Comparison of ENCODE assay signal across 16 cellular contexts in the genomic region with DNA sequence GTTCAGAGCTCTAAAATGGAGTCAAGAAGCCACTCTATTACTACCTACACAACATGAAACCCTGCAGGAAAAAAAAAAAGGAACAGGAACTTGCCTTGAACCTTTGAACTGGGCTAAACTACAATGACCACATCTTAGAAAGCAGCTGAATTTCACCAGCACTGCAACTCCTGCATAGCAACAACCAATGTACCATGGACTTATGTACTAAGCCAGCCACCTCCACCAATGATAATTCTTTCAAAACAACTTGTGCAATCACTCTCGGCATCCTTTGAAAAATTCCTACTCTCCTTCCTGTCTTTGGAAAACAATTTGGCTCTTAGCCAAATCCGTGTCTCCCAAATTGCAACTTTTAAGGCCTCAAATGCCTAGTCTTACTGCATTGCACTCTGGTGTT. TPM values are rescaled to one million over a fixed set of nuclear protein-coding genes. Genes with fewer than 3 reads are reported as not detected.
DNase-seq lines count a peak whose midpoint lies in the region; ATAC-seq and TF ChIP-seq lines count a peak whose summit lies in the region.
"Had no signal": no experiment of that assay in that cellular context is flagged by ENCODE, and none has a peak within 500 bp of the region (broad histone marks: within the 10 kb centered on the region; RNA-seq: fewer than 3 reads in every experiment).

No MANE protein-coding gene starts in this region.

- CTCF ChIA-PET in A673 (lab: Charles Lee) = no interaction called here

- POLR2A ChIA-PET in A673 (lab: Charles Lee; ENCODE audit: low non-redundant PET) = no interaction called here

- no TSS peak for BruUV-seq in A673 (replicated peaks; lab: Mats Ljungman, UMichigan)

- H3K4me3 ChIP-seq in HAP-1 (no peak overlapping the region), A673 (ENCODE audit: low read depth, low read length, poor library complexity, severe bottlenecking) (no peak overlapping the region)
- H3K4me3 ChIP-seq: A549, esophagus muscularis mucosa, thyroid gland had no signal

- peak; percentile 71 for ATAC-seq in HG03354 (IDR thresholded peaks at IDR 0.05; ENCODE audit: poor library complexity, severe bottlenecking, unreplicated experiment)
- no peak for ATAC-seq in HG03565 (IDR thresholded peaks at IDR 0.05; ENCODE audit: unreplicated experiment)
- no peak for ATAC-seq in stimulated activated memory B cell treated with anti-CD40 and anti-IgM and Interleukin-4, amounts not matched to agents 10 μg/mL and 1 μg/mL and 100 μg/mL, for 72 hours
- ATAC-seq: A549; activated CD8-positive, alpha-beta memory T cell treated with anti-CD3 and anti-CD28 coated beads, Interleukin-2, amount 10 ng/mL, durations not matched to agents 7 days and 5 days had no signal

- TF ChIP-seq CTCF in A673 (conservative IDR thresholded peaks at IDR 0.05; ENCODE audit: low read depth, low read length) = no peak

- no peak overlapping the region for H3K27ac Mint-ChIP-seq in stimulated activated memory B cell treated with anti-CD40 and anti-IgM and Interleukin-4, amounts not matched to agents 10 μg/mL and 1 μg/mL and 100 μg/mL, for 72 hours
- H3K27ac Mint-ChIP-seq: activated CD8-positive, alpha-beta memory T cell treated with anti-CD3 and anti-CD28 coated beads, Interleukin-2, amount 10 ng/mL, durations not matched to agents 7 days and 5 days; activated naive CD8-positive, alpha-beta T cell treated with anti-CD3 and anti-CD28 coated beads, Interleukin-2, amount 10 ng/mL, durations not matched to agents 7 days and 5 days had no signal

- H3K9me3 ChIP-seq in HAP-1 (no peaks in the 10 kb centered on the region), A673 (ENCODE audit: low read depth, low read length, poor library complexity, severe bottlenecking) (no peaks in the 10 kb centered on the region)
- H3K9me3 ChIP-seq: A549, esophagus muscularis mucosa, thyroid gland had no signal

- H3K36me3 Mint-ChIP-seq in stimulated activated memory B cell treated with anti-CD40 and anti-IgM and Interleukin-4, amounts not matched to agents 10 μg/mL and 1 μg/mL and 100 μg/mL, for 72 hours = no peaks in the 10 kb centered on the region
- H3K36me3 Mint-ChIP-seq: activated CD8-positive, alpha-beta memory T cell treated with anti-CD3 and anti-CD28 coated beads, Interleukin-2, amount 10 ng/mL, durations not matched to agents 7 days and 5 days; activated naive CD8-positive, alpha-beta T cell treated with anti-CD3 and anti-CD28 coated beads, Interleukin-2, amount 10 ng/mL, durations not matched to agents 7 days and 5 days had no signal

- H3K4me3 Mint-ChIP-seq in stimulated activated memory B cell treated with anti-CD40 and anti-IgM and Interleukin-4, amounts not matched to agents 10 μg/mL and 1 μg/mL and 100 μg/mL, for 72 hours = no peak overlapping the region
- H3K4me3 Mint-ChIP-seq: activated CD8-positive, alpha-beta memory T cell treated with anti-CD3 and anti-CD28 coated beads, Interleukin-2, amount 10 ng/mL, durations not matched to agents 7 days and 5 days; activated naive CD8-positive, alpha-beta T cell treated with anti-CD3 and anti-CD28 coated beads, Interleukin-2, amount 10 ng/mL, durations not matched to agents 7 days and 5 days had no signal

- in situ Hi-C loops in HAP-1 (cut with MboI; ENCODE audit: low sequenced_read_pairs) = no loop called here

- H3K36me3 ChIP-seq in HAP-1 (replicated peaks) = no peaks in the 10 kb centered on the region
- no peaks in the 10 kb centered on the region for H3K36me3 ChIP-seq in A673 (ENCODE audit: insufficient read depth, low read length, poor library complexity, severe bottlenecking)
- H3K36me3 ChIP-seq: esophagus muscularis mucosa, thyroid gland had no signal

- H3K27me3 Mint-ChIP-seq in stimulated activated memory B cell treated with anti-CD40 and anti-IgM and Interleukin-4, amounts not matched to agents 10 μg/mL and 1 μg/mL and 100 μg/mL, for 72 hours = no peaks in the 10 kb centered on the region
- H3K27me3 Mint-ChIP-seq: activated CD8-positive, alpha-beta memory T cell treated with anti-CD3 and anti-CD28 coated beads, Interleukin-2, amount 10 ng/mL, durations not matched to agents 7 days and 5 days; activated naive CD8-positive, alpha-beta T cell treated with anti-CD3 and anti-CD28 coated beads, Interleukin-2, amount 10 ng/mL, durations not matched to agents 7 days and 5 days had no signal

- no peaks in the 10 kb centered on the region for H3K4me1 Mint-ChIP-seq in stimulated activated memory B cell treated with anti-CD40 and anti-IgM and Interleukin-4, amounts not matched to agents 10 μg/mL and 1 μg/mL and 100 μg/mL, for 72 hours

- peaks cover 8% of the 10 kb centered on the region for H3K9me3 Mint-ChIP-seq in stimulated activated memory B cell treated with anti-CD40 and anti-IgM and Interleukin-4, amounts not matched to agents 10 μg/mL and 1 μg/mL and 100 μg/mL, for 72 hours

- H3K4me1 ChIP-seq in HAP-1 (no peaks in the 10 kb centered on the region), A673 (ENCODE audit: insufficient read depth, low read length, poor library complexity, severe bottlenecking) (no peaks in the 10 kb centered on the region)
- H3K4me1 ChIP-seq: A549, esophagus muscularis mucosa, thyroid gland had no signal

- H3K27ac ChIP-seq in A673 (ENCODE audit: low read depth, low read length, poor library complexity, severe bottlenecking) = no peak overlapping the region
- H3K27ac ChIP-seq: A549, esophagus muscularis mucosa, thyroid gland had no signal

- H3K27me3 ChIP-seq in HAP-1 (ENCODE audit: low read depth) (no peaks in the 10 kb centered on the region), A673 (replicated peaks; ENCODE audit: insufficient read depth, low read depth, low read length, poor library complexity) (no peaks in the 10 kb centered on the region)
- H3K27me3 ChIP-seq: esophagus muscularis mucosa, thyroid gland had no signal

- DNase-seq in NOMO-1 treated with DMSO at 0.1 percent for 48 hours (lab: John Stamatoyannopoulos, UW; ENCODE audit: unreplicated experiment) (peak; percentile 16), NOMO-1 treated with dmso at 0.1 percent for 144 hours (lab: John Stamatoyannopoulos, UW; ENCODE audit: unreplicated experiment) (no peak), amniotic epithelial cell (ENCODE audit: low read depth) (peak; percentile 72), HAP-1 (ENCODE audit: low spot score in 2 of 2) (no peak), A673 (ENCODE audit: low spot score) (no peak)
- DNase-seq: activated CD8-positive, alpha-beta memory T cell treated with anti-CD3 and anti-CD28 coated beads, Interleukin-2, amount 10 ng/mL, durations not matched to agents 7 days and 5 days; activated naive CD8-positive, alpha-beta T cell treated with anti-CD3 and anti-CD28 coated beads, Interleukin-2, amount 10 ng/mL, durations not matched to agents 7 days and 5 days; mesenchymal stem cell; NCI-H1436 treated with DMSO at 0.1 percent for 48 hours; NCI-H82; thyroid gland had no signal

- intact Hi-C loops in A673 (cut with micrococcal nuclease; ENCODE audit: unreplicated experiment) = no loop called here

RNA-seq across cellular contexts. Expression of a gene that starts 26.8 kb away (rescaled TPM):
- 72.9 and 77.4 TPM in 2 replicates for total RNA-seq in A673 (2021)

Comparison
In these comparisons a context has a peak if more than half of its experiments do, and no peak if none do; other contexts are left out.
1. DNase-seq: peak in NOMO-1 treated with DMSO at 0.1 percent for 48 hours (single experiment) and amniotic epithelial cell (single experiment); none in NOMO-1 treated with dmso at 0.1 percent for 144 hours (single experiment), HAP-1 (0 of 2) and A673 (single experiment).